ENCODE assay signal across 19 cellular contexts in the genomic region with DNA sequence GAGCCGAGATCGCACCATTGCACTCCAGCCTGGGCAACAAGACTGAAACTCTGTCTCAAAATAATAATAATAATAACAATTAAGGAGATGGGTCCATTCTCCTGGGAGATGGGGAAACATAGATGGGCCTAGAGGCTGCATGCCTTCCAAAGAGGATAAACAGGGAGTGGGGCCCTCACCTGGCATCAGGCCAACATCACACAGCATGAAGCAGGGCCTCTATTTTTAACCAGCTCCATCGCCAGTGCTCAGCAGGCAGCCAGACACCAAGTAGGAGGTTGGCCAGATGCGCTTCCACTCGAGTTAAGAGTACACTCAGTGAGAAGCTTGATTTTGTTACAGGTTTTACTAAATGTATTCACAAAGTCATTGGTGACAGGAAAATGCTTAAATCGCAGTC.
A peak's percentile ranks its signal among the peaks of the same experiment; 100 is the strongest.
DNase-seq lines count a peak whose midpoint lies in the region; ATAC-seq and TF ChIP-seq lines count a peak whose summit lies in the region.
"Had no signal": no experiment of that assay in that cellular context is flagged by ENCODE, and none has a peak within 500 bp of the region (broad histone marks: within the 10 kb centered on the region; RNA-seq: fewer than 3 reads in every experiment).

No MANE protein-coding gene starts in this region.

- ATAC-seq in GM21528 (IDR thresholded peaks at IDR 0.05; ENCODE audit: low FRiP score, unreplicated experiment), result no peak
- ATAC-seq: A549, HCT116 had no signal

- no peaks in the 10 kb centered on the region for H3K9me3 ChIP-seq in SK-N-MC (ENCODE audit: low read depth, low read length)
- H3K9me3 ChIP-seq in neutrophil, result no peaks in the 10 kb centered on the region
- H3K9me3 ChIP-seq: A549, BLaER1 had no signal

- no peak overlapping the region for H3K9ac ChIP-seq in SK-N-MC (ENCODE audit: insufficient read length)
- H3K9ac ChIP-seq: BLaER1 had no signal

- H3K4me1 ChIP-seq in neutrophil (ENCODE audit: control insufficient read depth in 1 of 2, insufficient read depth in 1 of 2, low read depth in 1 of 2, low read length in 1 of 2), result peaks cover 79 to 88% of the 10 kb centered on the region in 2 experiments
- H3K4me1 ChIP-seq: A549, BLaER1 had no signal

- no peak overlapping the region for H3K27ac ChIP-seq in SK-N-MC
- H3K27ac ChIP-seq in neutrophil, result peak overlapping the region; percentile 81
- H3K27ac ChIP-seq: 22Rv1, A549, BLaER1, HL-60 had no signal

- H3K4me3 ChIP-seq in SK-N-MC, result peak overlapping the region; percentile 6; the same call in 1 of the 2 replicates
- peak overlapping the region in 1 of 2 experiments; percentile 25 for H3K4me3 ChIP-seq in neutrophil (ENCODE audit: low read depth in 1 of 2, low read length in 1 of 2)
- H3K4me3 ChIP-seq: A549, BLaER1 had no signal

- DNase-seq in NCI-H1417 (lab: John Stamatoyannopoulos, UW) (peak; percentile 8 to 62 (median 34)), NCI-H1417 treated with DMSO at 0.1 percent for 48 hours (lab: John Stamatoyannopoulos, UW) (no peak), NCI-H82 (lab: John Stamatoyannopoulos, UW) (peak; percentile 44), NCI-H82 treated with DMSO at 0.1 percent for 48 hours (lab: John Stamatoyannopoulos, UW; ENCODE audit: unreplicated experiment) (no peak), SK-N-MC (ENCODE audit: low read depth, low spot score) (no peak), HUDEP-2 (lab: John Stamatoyannopoulos, UW; ENCODE audit: unreplicated experiment in 76 of 76) (no peak)
- DNase-seq: DMS153, DMS79, GDM1, GOT3, H7, IMR-90 had no signal

- H3K36me3 ChIP-seq in SK-N-MC (ENCODE audit: insufficient read depth, low read length), result no peaks in the 10 kb centered on the region
- no peaks in the 10 kb centered on the region for H3K36me3 ChIP-seq in neutrophil
- H3K36me3 ChIP-seq: BLaER1 had no signal

- TF ChIP-seq CTCF in neutrophil (IDR thresholded peaks at IDR 0.05), result no peak

- no peaks in the 10 kb centered on the region for H3K27me3 ChIP-seq in neutrophil
- H3K27me3 ChIP-seq: BLaER1 had no signal

Comparison
In these comparisons a context has a peak if more than half of its experiments do, and no peak if none do; other contexts are left out.
1. DNase-seq: peak in NCI-H1417 (3 of 3) and NCI-H82 (single experiment); none in NCI-H1417 treated with DMSO at 0.1 percent for 48 hours (single experiment), NCI-H82 treated with DMSO at 0.1 percent for 48 hours (single experiment), SK-N-MC (single experiment) and HUDEP-2 (0 of 76).